In genomic region chr7:76047811-76048667, GRCh38 we compare ENCODE assay signal across 8 cellular contexts. TPM values are rescaled to one million over a fixed set of nuclear protein-coding genes. Genes with fewer than 3 reads are reported as not detected.
DNase-seq lines count a peak whose midpoint lies in the region; ATAC-seq and TF ChIP-seq lines count a peak whose summit lies in the region.

Gene MDH2, plus strand, starts transcription at chr7:76048106. Its CDS starts 55 bp downstream, at chr7:76048161.
Gene STYXL1, minus strand, starts transcription at chr7:76048000. Its CDS starts 17,477 bp downstream, at chr7:76030523.

- no peak for TF ChIP-seq CTCF in hepatocyte (IDR thresholded peaks at IDR 0.05; ENCODE audit: poor library complexity)

- H3K27ac ChIP-seq in hepatocyte (peak within 1 kb of the TSS; percentile 99), aorta (ENCODE audit: low read depth in 1 of 2, low read length in 2 of 2) (peak within 1 kb of the TSS; percentile 57 to 82)

- peak within 1 kb of the TSS; percentile 96 for H2AFZ ChIP-seq in hepatocyte

- H3K9me3 ChIP-seq in hepatocyte (ENCODE audit: low read depth), result no peaks in the 10 kb centered on the region
- H3K9me3 ChIP-seq in aorta (ENCODE audit: control insufficient read depth, low read length), result no peaks in the 10 kb centered on the region

- peak within 1 kb of the TSS; percentile 93 for H3K4me2 ChIP-seq in hepatocyte

- intact Hi-C loops in aorta (cut with DNase I), result loop anchor here in 1 of 2 donors (5.0 kb wide), 1 partner anchor 56 kb away; the partner anchor contains the start of gene TMEM120A

- H3K4me1 ChIP-seq in hepatocyte (ENCODE audit: insufficient read depth) (peaks cover 18% of the 10 kb centered on the region), aorta (ENCODE audit: control insufficient read depth in 1 of 2, insufficient read depth in 2 of 2, low read length in 2 of 2) (peaks cover 0 to 6% of the 10 kb centered on the region in 2 donors)

- H3K9me2 ChIP-seq in hepatocyte (replicated peaks; ENCODE audit: insufficient read depth), result no peaks in the 10 kb centered on the region

- H3K4me3 ChIP-seq in hepatocyte (peak within 1 kb of the TSS; percentile 83), aorta (ENCODE audit: low read length in 2 of 2) (peak within 1 kb of the TSS; percentile 76 to 84)

- DNase-seq in NCI-H2029 treated with DMSO at 0.1 percent for 48 hours (lab: John Stamatoyannopoulos, UW) (peak; percentile 47), T1000 (lab: John Stamatoyannopoulos, UW) (peak; percentile 89), astrocyte of the hippocampus (ENCODE audit: low read depth, low spot score) (peak; percentile 99), hepatocyte (ENCODE audit: low spot score) (peak; percentile 96), renal cortical epithelial cell (ENCODE audit: low read depth) (peak; percentile 92), aorta (peak; percentile 97 to 98)

- peaks cover 9% of the 10 kb centered on the region for H4K20me1 ChIP-seq in hepatocyte (ENCODE audit: insufficient read depth, poor library complexity, severe bottlenecking)

- under 1% methylated on average over 46 of the region's 58 CpGs for WGBS in hepatocyte (ENCODE audit: low lambda C conversion rate, missing lambda C conversion rate)
- WGBS in aorta, 2 donors, result 0 to 1% methylated on average over 50 to 58 of the region's 58 CpGs

- no peaks in the 10 kb centered on the region for H3K27me3 ChIP-seq in hepatocyte
- H3K27me3 ChIP-seq in aorta (ENCODE audit: control insufficient read depth in 1 of 2, insufficient read depth in 2 of 2, low read length in 1 of 2), result no peaks in the 10 kb centered on the region

- H3K79me2 ChIP-seq in hepatocyte, result peaks cover 90% of the 10 kb centered on the region

- ATAC-seq in GM18517 (IDR thresholded peaks at IDR 0.05; ENCODE audit: unreplicated experiment) (peak; percentile 93), HG03025 (IDR thresholded peaks at IDR 0.05; ENCODE audit: low FRiP score, unreplicated experiment) (peak; percentile 82), aorta (ENCODE audit: low FRiP score) (peak; percentile 99)

- H3K36me3 ChIP-seq in hepatocyte (replicated peaks; ENCODE audit: insufficient read depth, low read depth) (no peaks in the 10 kb centered on the region), aorta (ENCODE audit: control insufficient read depth in 1 of 2, insufficient read depth in 2 of 2, low read length in 1 of 2) (no peaks in the 10 kb centered on the region)

RNA-seq across cellular contexts. Expression of gene MDH2, which starts in this region (rescaled TPM):
- 65.6 and 68.5 TPM in 2 replicates for total RNA-seq in hepatocyte
- polyA plus RNA-seq in hepatocyte, result 236 and 252 TPM in 2 replicates
- total RNA-seq in renal cortical epithelial cell, result 29.5 and 80.6 TPM in 2 replicates
- total RNA-seq in aorta, result 10 to 100 TPM; 68.4 to 87.9 TPM
- polyA plus RNA-seq in aorta, result 10 to 100 TPM; 65.3 to 66.7 TPM

RNA-seq across cellular contexts. Expression of gene STYXL1, which starts in this region (rescaled TPM):
- 64.4 and 70.1 TPM in 2 replicates for total RNA-seq in hepatocyte
- 56.3 and 64.6 TPM in 2 replicates for polyA plus RNA-seq in hepatocyte
- 51.4 and 102 TPM in 2 replicates for total RNA-seq in renal cortical epithelial cell
- 10 to 100 TPM in 1 of 2 donors, 1 to 10 TPM in 1; 6.1 to 16.8 TPM for total RNA-seq in aorta
- 10 to 100 TPM; 16.2 to 18.7 TPM for polyA plus RNA-seq in aorta

Comparison
In these comparisons a context has a peak if more than half of its experiments do, and no peak if none do; other contexts are left out.
1. Peak in every context shown above with its lines: DNase-seq, ATAC-seq, H3K4me3 ChIP-seq and H3K27ac ChIP-seq.
2. DNase-seq: peak in every context shown above with its lines; median percentile 99 in astrocyte of the hippocampus; 98 in aorta; 96 in hepatocyte; 92 in renal cortical epithelial cell; 89 in T1000; 47 in NCI-H2029 treated with DMSO at 0.1 percent for 48 hours.